In genomic region chr3:177835008-177835407, GRCh38 we compare ENCODE assay signal across 9 cellular contexts.
DNase-seq lines count a peak whose midpoint lies in the region; ATAC-seq and TF ChIP-seq lines count a peak whose summit lies in the region.
"Had no signal": no experiment of that assay in that cellular context is flagged by ENCODE, and none has a peak within 500 bp of the region (broad histone marks: within the 10 kb centered on the region; RNA-seq: fewer than 3 reads in every experiment).

No MANE protein-coding gene starts in this region.

- H2AFZ ChIP-seq in neural progenitor cell (replicated peaks) = no peak overlapping the region

- no peaks in the 10 kb centered on the region for H3K9me3 ChIP-seq in neural progenitor cell (ENCODE audit: low read depth)

- H3K4me1 ChIP-seq in neural progenitor cell = peaks cover 12% of the 10 kb centered on the region

- H3K4me1 Mint-ChIP-seq in neural progenitor cell (peaks cover 25% of the 10 kb centered on the region), T-cell (peaks cover 6 to 9% (median 8%) of the 10 kb centered on the region in 3 donors)

- no peaks in the 10 kb centered on the region for H3F3A ChIP-seq in neural progenitor cell (ENCODE audit: low read depth)

- H3K27ac Mint-ChIP-seq in neural progenitor cell (peak overlapping the region; percentile 7), T-cell (no peak overlapping the region)

- TF ChIP-seq CTCF in brain microvascular endothelial cell (IDR thresholded peaks at IDR 0.05; ENCODE audit: low read depth, low read length, missing control alignments) (no peak), neural progenitor cell (IDR thresholded peaks at IDR 0.05) (no peak)

- H3K9ac ChIP-seq in neural progenitor cell = no peak overlapping the region

- no peaks in the 10 kb centered on the region for H3K79me2 ChIP-seq in neural progenitor cell (ENCODE audit: low read depth)

- H3K27me3 Mint-ChIP-seq in neural progenitor cell (ENCODE audit: insufficient read depth, low read depth) (peaks cover 2% of the 10 kb centered on the region), T-cell (no peaks in the 10 kb centered on the region)

- in situ Hi-C loops in brain microvascular endothelial cell (cut with HindIII; ENCODE audit: low pct_ligation_motif_present, low sequenced_read_pairs) = no loop called here

- ATAC-seq in GM21786 (IDR thresholded peaks at IDR 0.05; ENCODE audit: unreplicated experiment) = no peak
- no peak for ATAC-seq in T-cell (replicated peaks in 1 of 4)
- no peak for ATAC-seq in GM21737 (IDR thresholded peaks at IDR 0.05; ENCODE audit: unreplicated experiment)

- POLR2A ChIA-PET in T-cell (lab: Charles Lee) = no interaction called here

- peak overlapping the region; percentile 79 for H3K27ac ChIP-seq in brain microvascular endothelial cell
- no peak overlapping the region for H3K27ac ChIP-seq in neural progenitor cell

- H3K36me3 Mint-ChIP-seq in neural progenitor cell (no peaks in the 10 kb centered on the region), T-cell (no peaks in the 10 kb centered on the region)

- no peak overlapping the region for H3K4me2 ChIP-seq in neural progenitor cell

- CTCF ChIA-PET in T-cell (lab: Charles Lee) = no interaction called here

- peak; percentile 91 for DNase-seq in GM04504 (ENCODE audit: low read depth)
- peak; percentile 98 for DNase-seq in NCI-H226
- peak; percentile 90 for DNase-seq in brain microvascular endothelial cell
- DNase-seq in neural progenitor cell (ENCODE audit: low spot score) = no peak
- DNase-seq in amniotic stem cell (lab: John Stamatoyannopoulos, UW) = no peak
- no peak for DNase-seq in T-cell
- DNase-seq: head of caudate nucleus had no signal

- no peak overlapping the region for H3K4me3 ChIP-seq in brain microvascular endothelial cell (ENCODE audit: low read depth, low read length)
- no peak overlapping the region for H3K4me3 ChIP-seq in neural progenitor cell

- H3K9me3 Mint-ChIP-seq in neural progenitor cell = no peaks in the 10 kb centered on the region
- no peaks in the 10 kb centered on the region for H3K9me3 Mint-ChIP-seq in T-cell

- H3K36me3 ChIP-seq in brain microvascular endothelial cell (replicated peaks) = no peaks in the 10 kb centered on the region
- no peaks in the 10 kb centered on the region for H3K36me3 ChIP-seq in neural progenitor cell

- H3K4me3 Mint-ChIP-seq in neural progenitor cell = no peak overlapping the region
- no peak overlapping the region for H3K4me3 Mint-ChIP-seq in T-cell

- H4K20me1 ChIP-seq in neural progenitor cell (ENCODE audit: low read depth) = no peaks in the 10 kb centered on the region

- H3K27me3 ChIP-seq in brain microvascular endothelial cell (replicated peaks) = no peaks in the 10 kb centered on the region
- no peaks in the 10 kb centered on the region for H3K27me3 ChIP-seq in neural progenitor cell

Comparison
In these comparisons a context has a peak if more than half of its experiments do, and no peak if none do; other contexts are left out.
1. DNase-seq: peak in GM04504 (single experiment), NCI-H226 (single experiment) and brain microvascular endothelial cell (single experiment); none in neural progenitor cell (single experiment), amniotic stem cell (single experiment) and T-cell (0 of 34).